ENCODE assay signal across 8 cellular contexts in the genomic region with DNA sequence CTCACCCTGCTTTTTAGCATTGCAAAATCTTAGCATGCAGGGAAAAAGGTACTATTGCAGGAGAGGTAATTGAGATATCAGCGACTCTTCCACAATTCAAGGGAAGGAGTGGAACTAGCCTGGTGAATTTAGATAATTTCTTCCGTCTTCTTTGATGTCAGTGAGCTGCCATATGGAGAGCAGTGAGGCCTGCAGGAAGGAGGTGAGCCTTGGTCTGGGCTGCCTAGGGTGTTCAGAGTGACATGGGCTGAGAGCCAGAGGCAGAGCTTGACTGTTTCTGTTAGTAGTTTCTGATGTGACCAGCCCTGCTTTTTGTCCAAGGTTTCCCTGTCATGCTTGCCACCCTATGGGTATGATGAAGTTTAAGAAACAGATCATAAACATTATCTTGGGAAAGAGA. TPM values are rescaled to one million over a fixed set of nuclear protein-coding genes. Genes with fewer than 3 reads are reported as not detected.
DNase-seq lines count a peak whose midpoint lies in the region; ATAC-seq and TF ChIP-seq lines count a peak whose summit lies in the region.

No MANE protein-coding gene starts in this region.

- intact Hi-C loops in mucosa of descending colon (cut with DNase I, micrococcal nuclease) = no loop called here

- H3K4me1 Mint-ChIP-seq in H9 = peaks cover 21 to 25% of the 10 kb centered on the region in 2 experiments
- peaks cover 17% of the 10 kb centered on the region for H3K4me1 Mint-ChIP-seq in activated CD8-positive, alpha-beta T cell treated with anti-CD3 and anti-CD28 coated beads, Interleukin-2, amount 10 ng/mL, durations not matched to agents 7 days and 5 days (ENCODE audit: low read depth)

- POLR2A ChIA-PET in activated CD8-positive, alpha-beta T cell treated with anti-CD3 and anti-CD28 coated beads, Interleukin-2, amount 10 ng/mL, durations not matched to agents 7 days and 5 days (lab: Charles Lee) = interaction anchor here (0.6 kb wide), 1 partner anchor 30 kb away, joined by 3 read pairs; no protein-coding TSS in a partner anchor

- H3K4ac ChIP-seq in H9 (ENCODE audit: low read depth, low read length) = no peak overlapping the region

- CTCF ChIA-PET in activated CD8-positive, alpha-beta T cell treated with anti-CD3 and anti-CD28 coated beads, Interleukin-2, amount 10 ng/mL, durations not matched to agents 7 days and 5 days (lab: Charles Lee) = interaction anchor here (1.0 to 2.0 kb wide), 2 partner anchors 28 to 113 kb away, joined by 3 to 5 read pairs; no protein-coding TSS in a partner anchor

- peaks cover 9 to 15% (median 12%) of the 10 kb centered on the region in 3 experiments; a peak in 6 of 7 replicates for H3K36me3 Mint-ChIP-seq in H9 (ENCODE audit: insufficient read depth in 1 of 3, low read depth in 3 of 3)
- peaks cover 26% of the 10 kb centered on the region for H3K36me3 Mint-ChIP-seq in activated CD8-positive, alpha-beta T cell treated with anti-CD3 and anti-CD28 coated beads, Interleukin-2, amount 10 ng/mL, durations not matched to agents 7 days and 5 days (ENCODE audit: low read depth)

- H3K27me3 ChIP-seq in GM06990 (replicated peaks; ENCODE audit: control insufficient read depth, insufficient read depth, low read length) = no peaks in the 10 kb centered on the region
- no peaks in the 10 kb centered on the region for H3K27me3 ChIP-seq in H9 (ENCODE audit: insufficient read depth, low read length)

- DNase-seq in GM06990 (ENCODE audit: extremely low read depth, insufficient read length) (peak; percentile 12), H9 (no peak), mucosa of descending colon (peak in 1 of 3 donors; percentile 29), EL (no peak), ureter (ENCODE audit: low spot score) (no peak)
- DNase-seq in activated CD8-positive, alpha-beta T cell treated with anti-CD3 and anti-CD28 coated beads, Interleukin-2, amount 10 ng/mL, durations not matched to agents 7 days and 5 days = no peak
- DNase-seq in activated CD8-positive, alpha-beta memory T cell treated with anti-CD3 and anti-CD28 coated beads, Interleukin-2, amount 50 U/mL, for 4 hours = no peak

- peaks cover 9% of the 10 kb centered on the region for H3K79me1 ChIP-seq in H9 (ENCODE audit: insufficient read depth, low read depth, low read length, poor library complexity, severe bottlenecking)

- TF ChIP-seq CTCF in GM06990 (IDR thresholded peaks at IDR 0.05; ENCODE audit: insufficient read depth, low read length, poor library complexity, severe bottlenecking) = no peak
- TF ChIP-seq CTCF in H9 (conservative IDR thresholded peaks at IDR 0.05) = no peak
- no peak for TF ChIP-seq CTCF in mucosa of descending colon (IDR thresholded peaks at IDR 0.05)

- no peak overlapping the region for H2BK20ac ChIP-seq in H9 (ENCODE audit: low read depth, low read length, poor library complexity, severe bottlenecking)

- H3K27ac Mint-ChIP-seq in H9 = peak overlapping the region; percentile 5 to 39 (median 15); a peak in 5 of 7 replicates
- H3K27ac Mint-ChIP-seq in activated CD8-positive, alpha-beta T cell treated with anti-CD3 and anti-CD28 coated beads, Interleukin-2, amount 10 ng/mL, durations not matched to agents 7 days and 5 days = peak overlapping the region; percentile 59

- H3K9me3 ChIP-seq in H9 (ENCODE audit: control insufficient read depth, low read depth, low read length) (no peaks in the 10 kb centered on the region), mucosa of descending colon (no peaks in the 10 kb centered on the region)

- H4K20me1 ChIP-seq in H9 (ENCODE audit: control insufficient read depth, insufficient read depth, insufficient read length) = no peaks in the 10 kb centered on the region

- no peak overlapping the region for H2BK15ac ChIP-seq in H9 (ENCODE audit: low read depth, low read length)

- no peak overlapping the region for H4K8ac ChIP-seq in H9 (replicated peaks; ENCODE audit: insufficient read length, low read depth, low read length)

- no peak overlapping the region for H2BK5ac ChIP-seq in H9 (ENCODE audit: insufficient read length, low read length)

- no peaks in the 10 kb centered on the region for H3K27me3 Mint-ChIP-seq in H9 (ENCODE audit: low read depth)
- H3K27me3 Mint-ChIP-seq in activated CD8-positive, alpha-beta T cell treated with anti-CD3 and anti-CD28 coated beads, Interleukin-2, amount 10 ng/mL, durations not matched to agents 7 days and 5 days (ENCODE audit: low read depth) = no peaks in the 10 kb centered on the region

- no peak overlapping the region for H3K4me2 ChIP-seq in H9 (ENCODE audit: insufficient read depth, insufficient read length, low read length)

- no peak overlapping the region for H3K18ac ChIP-seq in H9 (ENCODE audit: insufficient read length, low read depth, low read length)

- no peak overlapping the region for H3K23ac ChIP-seq in H9 (ENCODE audit: insufficient read length, low read depth, low read length)

- no peak overlapping the region for H2AFZ ChIP-seq in H9 (ENCODE audit: low read length)

- peak overlapping the region; percentile 24; the same call in 1 of the 2 replicates for H3K4me3 ChIP-seq in GM06990 (replicated peaks; ENCODE audit: low read depth, low read length)
- no peak overlapping the region for H3K4me3 ChIP-seq in mucosa of descending colon

- H3K23me2 ChIP-seq in H9 (ENCODE audit: insufficient read length, low read depth, low read length, poor library complexity, severe bottlenecking) = no peaks in the 10 kb centered on the region

- H3K27ac ChIP-seq in H9 (ENCODE audit: insufficient read length, low read depth, low read length) = peak overlapping the region; percentile 30

- H3K14ac ChIP-seq in H9 (ENCODE audit: insufficient read depth, low read length) = no peak overlapping the region

- H3K79me2 ChIP-seq in H9 (ENCODE audit: insufficient read depth, low read length) = no peaks in the 10 kb centered on the region; the same call in 1 of the 2 replicates

- no CpG with 5 or more reads among the region's 2 CpGs for WGBS in H9 (ENCODE audit: extremely low coverage, insufficient read length, low lambda C conversion rate)

- H3K56ac ChIP-seq in H9 (ENCODE audit: insufficient read length, low read depth, low read length) = no peak overlapping the region

- H2BK120ac ChIP-seq in H9 (ENCODE audit: low read depth, low read length, poor library complexity, severe bottlenecking) = no peak overlapping the region

- H4K5ac ChIP-seq in H9 (ENCODE audit: insufficient read length, low read depth, low read length) = no peak overlapping the region

- H2BK12ac ChIP-seq in H9 (ENCODE audit: insufficient read length, low read depth, low read length) = no peak overlapping the region

- no peak overlapping the region for H4K91ac ChIP-seq in H9 (ENCODE audit: insufficient read length, low read depth, low read length)

- no peak overlapping the region for H2AK5ac ChIP-seq in H9 (ENCODE audit: insufficient read length, low read length)

- H3K9ac ChIP-seq in H9 (ENCODE audit: extremely low read depth, insufficient read length, low read length) = no peak overlapping the region

- H3K4me1 ChIP-seq in H9 (ENCODE audit: insufficient read depth, low read length) (peaks cover 4% of the 10 kb centered on the region; the same call in 1 of the 2 replicates), mucosa of descending colon (ENCODE audit: low read depth) (peaks cover 12% of the 10 kb centered on the region)

- ATAC-seq in activated CD8-positive, alpha-beta T cell treated with anti-CD3 and anti-CD28 coated beads, Interleukin-2, amount 10 ng/mL, durations not matched to agents 7 days and 5 days = no peak
- ATAC-seq in mucosa of descending colon (peak; percentile 76), GM18517 (IDR thresholded peaks at IDR 0.05; ENCODE audit: unreplicated experiment) (no peak)

- H3K4me3 Mint-ChIP-seq in H9 = no peak overlapping the region
- H3K4me3 Mint-ChIP-seq in activated CD8-positive, alpha-beta T cell treated with anti-CD3 and anti-CD28 coated beads, Interleukin-2, amount 10 ng/mL, durations not matched to agents 7 days and 5 days = no peak overlapping the region

- H3T11ph ChIP-seq in H9 (ENCODE audit: low read length) = no peak overlapping the region

- no peaks in the 10 kb centered on the region for H3K36me3 ChIP-seq in GM06990 (ENCODE audit: control insufficient read depth, insufficient read depth, low read length)
- H3K36me3 ChIP-seq in mucosa of descending colon (ENCODE audit: low read depth) = no peaks in the 10 kb centered on the region

- peaks cover 0 to 2% of the 10 kb centered on the region in 2 experiments; a peak in 1 of 5 replicates for H3K9me3 Mint-ChIP-seq in H9
- no peaks in the 10 kb centered on the region for H3K9me3 Mint-ChIP-seq in activated CD8-positive, alpha-beta T cell treated with anti-CD3 and anti-CD28 coated beads, Interleukin-2, amount 10 ng/mL, durations not matched to agents 7 days and 5 days (ENCODE audit: insufficient read depth)

RNA-seq across cellular contexts. Expression of a gene that starts 28.6 kb away (rescaled TPM):
- total RNA-seq in H9 (2021) (34.2 and 35.4 TPM in 2 replicates), mucosa of descending colon (10 to 100 TPM; 29.5 to 60.5 (median 39.3) TPM), ureter (56.2 TPM)
- total RNA-seq in activated CD8-positive, alpha-beta T cell treated with anti-CD3 and anti-CD28 coated beads, Interleukin-2, amount 10 ng/mL, durations not matched to agents 7 days and 5 days = 10 to 100 TPM; 40.3 to 43.1 TPM
